ENCODE assay signal across 11 cellular contexts in the genomic region with DNA sequence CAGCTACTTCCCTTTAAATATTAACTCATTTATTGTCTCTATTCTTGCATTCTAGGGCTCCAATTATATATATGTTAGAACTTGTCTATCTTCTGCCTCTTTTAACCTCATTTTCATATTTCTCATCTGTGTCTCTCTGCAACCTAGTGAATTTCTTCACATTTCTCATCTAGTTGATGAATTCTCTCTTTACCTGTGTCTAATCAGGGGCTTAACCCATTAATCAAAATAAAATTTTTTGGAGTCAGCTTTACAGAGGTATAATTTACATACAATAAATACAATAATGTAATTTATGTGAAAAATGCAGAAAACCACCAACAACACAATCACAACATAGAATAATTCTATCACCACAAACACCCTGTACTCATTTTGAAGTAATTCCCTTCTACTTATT.
"Had no signal": no experiment of that assay in that cellular context is flagged by ENCODE, and none has a peak within 500 bp of the region (broad histone marks: within the 10 kb centered on the region; RNA-seq: fewer than 3 reads in every experiment).

No MANE protein-coding gene starts in this region.

- H3K9me3 ChIP-seq: HAP-1 had no signal

- H2AFZ ChIP-seq: GM23248, GM23338 had no signal

- H3K4me3 ChIP-seq: GM23248, GM23338, HAP-1 had no signal

- H3K4me2 ChIP-seq: GM23338 had no signal

- ATAC-seq: GM23338, HCT116 had no signal

- H3K27ac ChIP-seq: GM23248 had no signal

- H3K36me3 ChIP-seq: HAP-1 had no signal

- FAIRE-seq: H1, H54 had no signal

- DNase-seq: GM23248, GOT3, H7, H9, HCEC 1CT, HFFc6 had no signal

- H3K4me1 ChIP-seq: HAP-1 had no signal

- H3K9ac ChIP-seq: GM23248 had no signal
